8 cellular contexts compared by ENCODE assay signal in genomic region chr6:167047554-167047953, GRCh38. TPM values are rescaled to one million over a fixed set of nuclear protein-coding genes. Genes with fewer than 3 reads are reported as not detected.
DNase-seq lines count a peak whose midpoint lies in the region; ATAC-seq, FAIRE-seq and TF ChIP-seq lines count a peak whose summit lies in the region.

No MANE protein-coding gene starts in this region.

- H3K9me3 Mint-ChIP-seq in CD8-positive, alpha-beta memory T cell, result no peaks in the 10 kb centered on the region
- H3K9me3 Mint-ChIP-seq in activated T-cell treated with anti-CD3 and anti-CD28 coated beads, Interleukin-2, amount 50 U/mL, for 4 hours, result no peaks in the 10 kb centered on the region
- no peaks in the 10 kb centered on the region for H3K9me3 Mint-ChIP-seq in Calu3 (ENCODE audit: low read depth, unreplicated experiment)

- H3K9me3 ChIP-seq in CD8-positive, alpha-beta memory T cell (ENCODE audit: low read length), result no peaks in the 10 kb centered on the region

- no peaks in the 10 kb centered on the region for H3K27me3 Mint-ChIP-seq in CD8-positive, alpha-beta memory T cell
- no peaks in the 10 kb centered on the region for H3K27me3 Mint-ChIP-seq in activated T-cell treated with anti-CD3 and anti-CD28 coated beads, Interleukin-2, amount 50 U/mL, for 4 hours (ENCODE audit: low read depth)
- H3K27me3 Mint-ChIP-seq in Calu3 (ENCODE audit: unreplicated experiment), result no peaks in the 10 kb centered on the region

- peak overlapping the region; percentile 66 to 91 (median 86) for H3K27ac Mint-ChIP-seq in CD8-positive, alpha-beta memory T cell
- H3K27ac Mint-ChIP-seq in Calu3 (ENCODE audit: unreplicated experiment), result no peak overlapping the region

- peaks cover 17% of the 10 kb centered on the region for H3K4me1 ChIP-seq in CD8-positive, alpha-beta memory T cell (ENCODE audit: insufficient read depth, low read length)

- CTCF ChIA-PET in CD8-positive, alpha-beta memory T cell (lab: Charles Lee), result interaction anchor here (0.6 to 1.8 kb wide), 6 partner anchors 9 to 272 kb away, joined by 3 to 7 read pairs (median 4); no protein-coding TSS in a partner anchor
- CTCF ChIA-PET in HEK293T (lab: Yijun Ruan, JAX) (no interaction called here), Calu3 (lab: Charles Lee) (no interaction called here)

- H3K4me3 Mint-ChIP-seq in CD8-positive, alpha-beta memory T cell, result peak overlapping the region; percentile 48 to 89 (median 69)
- H3K4me3 Mint-ChIP-seq in activated T-cell treated with anti-CD3 and anti-CD28 coated beads, Interleukin-2, amount 50 U/mL, for 4 hours, result peak overlapping the region; percentile 69
- no peak overlapping the region for H3K4me3 Mint-ChIP-seq in Calu3 (ENCODE audit: low read depth, unreplicated experiment)

- H3K36me3 Mint-ChIP-seq in CD8-positive, alpha-beta memory T cell, result peaks cover 0 to 7% (median 0%) of the 10 kb centered on the region in 3 donors
- H3K36me3 Mint-ChIP-seq in activated T-cell treated with anti-CD3 and anti-CD28 coated beads, Interleukin-2, amount 50 U/mL, for 4 hours (ENCODE audit: insufficient read depth), result no peaks in the 10 kb centered on the region
- peaks cover 14% of the 10 kb centered on the region for H3K36me3 Mint-ChIP-seq in Calu3 (ENCODE audit: insufficient read depth, unreplicated experiment)

- BruUV-seq in Calu3 (replicated peaks; lab: Mats Ljungman, UMichigan), result no TSS peak

- H3K27me3 ChIP-seq in CD8-positive, alpha-beta memory T cell (ENCODE audit: insufficient read depth, low read length, poor library complexity, severe bottlenecking), result no peaks in the 10 kb centered on the region

- no peaks in the 10 kb centered on the region for H3K36me3 ChIP-seq in CD8-positive, alpha-beta memory T cell (ENCODE audit: insufficient read depth, low read length)

- POLR2A ChIA-PET in CD8-positive, alpha-beta memory T cell (lab: Charles Lee), result interaction anchor here (1.8 kb wide), 2 partner anchors 9 to 47 kb away, joined by 6 read pairs; no protein-coding TSS in a partner anchor
- POLR2A ChIA-PET in HEK293T (lab: Yijun Ruan, JAX), result no interaction called here

- H3K4me1 Mint-ChIP-seq in CD8-positive, alpha-beta memory T cell, result peaks cover 27 to 37% (median 32%) of the 10 kb centered on the region in 3 donors
- H3K4me1 Mint-ChIP-seq in activated T-cell treated with anti-CD3 and anti-CD28 coated beads, Interleukin-2, amount 50 U/mL, for 4 hours (ENCODE audit: low read depth), result peaks cover 35% of the 10 kb centered on the region
- no peaks in the 10 kb centered on the region for H3K4me1 Mint-ChIP-seq in Calu3 (ENCODE audit: low read depth, unreplicated experiment)

- TF ChIP-seq CTCF in Calu3 (IDR thresholded peaks at IDR 0.05; ENCODE audit: unreplicated experiment), result no peak

- no peak for FAIRE-seq in RCC 7860 (lab: Jason Lieb, UNC)

- ATAC-seq in GM21367 (IDR thresholded peaks at IDR 0.05; ENCODE audit: unreplicated experiment) (peak; percentile 87), HG03558 (IDR thresholded peaks at IDR 0.05; ENCODE audit: extremely low read depth, unreplicated experiment) (peak; percentile 78)
- ATAC-seq in activated T-cell treated with anti-CD3 and anti-CD28 coated beads, Interleukin-2, amount 50 U/mL, for 4 hours, result peak; percentile 88 to 93

- peak in 3 of 5 donors; percentile 20 to 53 (median 52) for DNase-seq in CD8-positive, alpha-beta memory T cell
- peak; percentile 27 for DNase-seq in activated T-cell treated with anti-CD3 and anti-CD28 coated beads, Interleukin-2, amount 50 U/mL, for 4 hours
- DNase-seq in stimulated activated CD4-positive, alpha-beta T cell treated with anti-CD3 and anti-CD28 coated beads, Interleukin-2, amount 100 ng/mL, for 48 hours, result peak; percentile 49 to 55
- DNase-seq in RCC 7860 (ENCODE audit: low spot score) (no peak), HEK293T (ENCODE audit: extremely low spot score) (no peak), Calu3 (no peak)

- H3K27ac ChIP-seq in CD8-positive, alpha-beta memory T cell (ENCODE audit: low read depth, low read length), result peak overlapping the region; percentile 10

- H3K4me3 ChIP-seq in CD8-positive, alpha-beta memory T cell (ENCODE audit: low read length), result peak overlapping the region; percentile 44

- intact Hi-C loops in Calu3 (cut with micrococcal nuclease; ENCODE audit: unreplicated experiment), result no loop called here

TF ChIP-seq in HEK293T, 16 proteins besides CTCF, POLR2A, EP300 and RAD21:
- TF ChIP-seq TARDBP (IDR thresholded peaks at IDR 0.05), result no peak
- TF ChIP-seq BHLHE40 (IDR thresholded peaks at IDR 0.05; ENCODE audit: borderline replicate concordance), result no peak
- TF ChIP-seq HDGF (IDR thresholded peaks at IDR 0.05; ENCODE audit: borderline replicate concordance), result no peak
- TF ChIP-seq FOXK2 (IDR thresholded peaks at IDR 0.05), result no peak
- no peak for TF ChIP-seq PKNOX1 (IDR thresholded peaks at IDR 0.05)

RNA-seq across cellular contexts. Expression of gene CEP43, which starts 48.4 kb away (rescaled TPM):
- 10 to 100 TPM; 26.4 to 29.5 TPM for total RNA-seq in CD8-positive, alpha-beta memory T cell
- polyA plus RNA-seq in CD8-positive, alpha-beta memory T cell, result 6.8 TPM
- 10 to 100 TPM; 19.5 to 20.2 (median 19.5) TPM for total RNA-seq in activated T-cell treated with anti-CD3 and anti-CD28 coated beads, Interleukin-2, amount 50 U/mL, for 4 hours
- 28.3 and 34.9 TPM in 2 replicates for total RNA-seq in Calu3 (2022)

Comparison
In these comparisons a context has a peak if more than half of its experiments do, and no peak if none do; other contexts are left out.
1. DNase-seq: peak in CD8-positive, alpha-beta memory T cell (3 of 5), activated T-cell treated with anti-CD3 and anti-CD28 coated beads, Interleukin-2, amount 50 U/mL, for 4 hours (single experiment) and stimulated activated CD4-positive, alpha-beta T cell treated with anti-CD3 and anti-CD28 coated beads, Interleukin-2, amount 100 ng/mL, for 48 hours (2 of 2); none in RCC 7860 (single experiment), HEK293T (single experiment) and Calu3 (single experiment).
2. Peak in every context shown above with its lines, with median percentiles within 50 percentile points of each other: ATAC-seq.